In genomic region chr6:112043032-112044007, GRCh38 we compare ENCODE assay signal across 1 cellular context.
TF ChIP-seq lines count a peak whose summit lies in the region.

No MANE protein-coding gene starts in this region.

TF ChIP-seq in H1, 55 proteins besides CTCF, POLR2A, EP300 and RAD21:
- peak; percentile 63 for TF ChIP-seq SAP30 (IDR thresholded peaks at IDR 0.05; ENCODE audit: insufficient read depth, insufficient replicate concordance, low read length)
- TF ChIP-seq JUND (IDR thresholded peaks at IDR 0.05; ENCODE audit: low read length), result peak; percentile 43; the same call in 1 of the 2 replicates
- no peak for TF ChIP-seq RNF2 (IDR thresholded peaks at IDR 0.05; ENCODE audit: borderline replicate concordance, low read depth, low read length, missing control alignments, poor library complexity, severe bottlenecking)
- TF ChIP-seq USF2 (IDR thresholded peaks at IDR 0.05; ENCODE audit: low read length), result 0 out of 2 replicates have a peak, but pooled peaks have one; percentile 8
- TF ChIP-seq POLR2AphosphoS5 (IDR thresholded peaks at IDR 0.05; ENCODE audit: low read depth, low read length), result peak; percentile 72
- peak; percentile 25 to 80; a peak in 1 of 4 replicates for TF ChIP-seq SIN3A (conservative IDR thresholded peaks at IDR 0.05 in 1 of 2, IDR thresholded peaks at IDR 0.05 in 1 of 2; ENCODE audit: low read depth in 1 of 2, low read length in 2 of 2)
- no peak for TF ChIP-seq BCL11A (IDR thresholded peaks at IDR 0.05; ENCODE audit: low read depth in 2 of 2, low read length in 2 of 2)
- TF ChIP-seq CHD2 (IDR thresholded peaks at IDR 0.05; ENCODE audit: low read length), result peak; percentile 53; the same call in 1 of the 2 replicates
- TF ChIP-seq SP1 (IDR thresholded peaks at IDR 0.05; ENCODE audit: low read depth, low read length), result 0 out of 2 replicates have a peak, but pooled peaks have one; percentile 34
- TF ChIP-seq HDAC2 (IDR thresholded peaks at IDR 0.05; ENCODE audit: borderline replicate concordance in 1 of 2, low read depth in 2 of 2, low read length in 2 of 2), result peak; percentile 33 to 62; a peak in 1 of 4 replicates
- TF ChIP-seq SUZ12 (IDR thresholded peaks at IDR 0.05; ENCODE audit: low read length), result no peak
- TF ChIP-seq KDM4A (IDR thresholded peaks at IDR 0.05; ENCODE audit: low read depth, low read length, severe bottlenecking), result peak; percentile 35
- TF ChIP-seq RFX5 (IDR thresholded peaks at IDR 0.05; ENCODE audit: borderline replicate concordance, low read depth, low read length), result 0 out of 2 replicates have a peak, but pooled peaks have one; percentile 13
- TF ChIP-seq CBX8 (IDR thresholded peaks at IDR 0.05; ENCODE audit: borderline replicate concordance, low read depth, low read length), result no peak
- TF ChIP-seq KDM5A (IDR thresholded peaks at IDR 0.05; ENCODE audit: low read length), result no peak
- 0 out of 2 replicates have a peak, but pooled peaks have one; percentile 18 for TF ChIP-seq ATF3 (IDR thresholded peaks at IDR 0.05; ENCODE audit: insufficient read depth, low read depth, low read length)
- TF ChIP-seq CREB1 (IDR thresholded peaks at IDR 0.05), result peak; percentile 68
- TF ChIP-seq BACH1 (IDR thresholded peaks at IDR 0.05; ENCODE audit: low read length), result no peak
- TF ChIP-seq RXRA (IDR thresholded peaks at IDR 0.05; ENCODE audit: insufficient read depth, low read depth, low read length), result 0 out of 2 replicates have a peak, but pooled peaks have one; percentile 10
- no peak for TF ChIP-seq POU5F1 (IDR thresholded peaks at IDR 0.05; ENCODE audit: low read depth, low read length)
- TF ChIP-seq CHD7 (IDR thresholded peaks at IDR 0.05; ENCODE audit: insufficient replicate concordance, low read length), result peak; percentile 40
- TF ChIP-seq HDAC6 (IDR thresholded peaks at IDR 0.05; ENCODE audit: low read depth, low read length), result no peak
- TF ChIP-seq ATF2 (IDR thresholded peaks at IDR 0.05; ENCODE audit: low read length), result peak; percentile 78
- 0 out of 2 replicates have a peak, but pooled peaks have one; percentile 52 for TF ChIP-seq GTF2F1 (IDR thresholded peaks at IDR 0.05; ENCODE audit: borderline replicate concordance, low read depth, low read length)
- TF ChIP-seq TAF7 (optimal IDR thresholded peaks at IDR 0.05; ENCODE audit: borderline replicate concordance, low read depth, low read length), result peak; percentile 54
- TF ChIP-seq SIX5 (IDR thresholded peaks at IDR 0.05; ENCODE audit: low read depth, low read length), result no peak
- 0 out of 2 replicates have a peak, but pooled peaks have one; percentile 10 for TF ChIP-seq SP2 (IDR thresholded peaks at IDR 0.05; ENCODE audit: low read length)
- TF ChIP-seq EZH2 (IDR thresholded peaks at IDR 0.05; ENCODE audit: low read depth, low read length, severe bottlenecking), result no peak
- TF ChIP-seq TAF1 (IDR thresholded peaks at IDR 0.05; ENCODE audit: low read depth, low read length), result peak; percentile 75
- TF ChIP-seq RBBP5 (IDR thresholded peaks at IDR 0.05; ENCODE audit: borderline replicate concordance, low read depth, low read length), result peak; percentile 43; the same call in 1 of the 2 replicates
- TF ChIP-seq CBX5 (IDR thresholded peaks at IDR 0.05; ENCODE audit: low read depth, low read length), result no peak
- TF ChIP-seq SP4 (IDR thresholded peaks at IDR 0.05; ENCODE audit: low read length), result peak; percentile 83; the same call in 1 of the 2 replicates
- TF ChIP-seq NRF1 (IDR thresholded peaks at IDR 0.05; ENCODE audit: low read depth, low read length), result no peak
- no peak for TF ChIP-seq ZNF274 (IDR thresholded peaks at IDR 0.05; ENCODE audit: borderline replicate concordance, extremely low read depth, low read length)
- peak; percentile 91 for TF ChIP-seq YY1 (IDR thresholded peaks at IDR 0.05; ENCODE audit: low read depth, low read length)
- TF ChIP-seq CHD1 (IDR thresholded peaks at IDR 0.05; ENCODE audit: low read depth, low read length), result no peak
- no peak for TF ChIP-seq GABPA (IDR thresholded peaks at IDR 0.05; ENCODE audit: borderline replicate concordance, insufficient read depth, low read length)
- no peak for TF ChIP-seq CEBPB (IDR thresholded peaks at IDR 0.05; ENCODE audit: low read depth, low read length)
- no peak for TF ChIP-seq SIRT6 (IDR thresholded peaks at IDR 0.05; ENCODE audit: low read length)
- no peak for TF ChIP-seq CTBP2 (IDR thresholded peaks at IDR 0.05; ENCODE audit: borderline replicate concordance, insufficient read depth, insufficient read length, low read length)
- no peak for TF ChIP-seq FOSL1 (IDR thresholded peaks at IDR 0.05; ENCODE audit: insufficient read depth, low read depth, low read length)
- TF ChIP-seq BRCA1 (IDR thresholded peaks at IDR 0.05; ENCODE audit: low read depth, low read length), result peak; percentile 22; the same call in 1 of the 2 replicates
- TF ChIP-seq TEAD4 (IDR thresholded peaks at IDR 0.05; ENCODE audit: low read depth, low read length), result no peak
- TF ChIP-seq TBP (IDR thresholded peaks at IDR 0.05; ENCODE audit: low read depth, low read length), result peak; percentile 79
- no peak for TF ChIP-seq E2F6 (IDR thresholded peaks at IDR 0.05)
- peak; percentile 90 for TF ChIP-seq ASH2L (IDR thresholded peaks at IDR 0.05; ENCODE audit: low read length)
